In genomic region chr4:152372444-152372843, GRCh38 we compare ENCODE assay signal across 30 cellular contexts.
"Had no signal": no experiment of that assay in that cellular context is flagged by ENCODE, and none has a peak within 500 bp of the region (broad histone marks: within the 10 kb centered on the region; RNA-seq: fewer than 3 reads in every experiment).

No MANE protein-coding gene starts in this region.

- FAIRE-seq: keratinocyte, urothelium cell line had no signal

- H3K27ac ChIP-seq: left lung, lower lobe of right lung, neural progenitor cell, neutrophil, parathyroid adenoma, right lobe of liver, stomach, testis, thyroid gland, upper lobe of right lung had no signal

- H3K79me2 ChIP-seq: parathyroid adenoma had no signal

- H3K4me1 ChIP-seq: left lung, lower lobe of right lung, neural progenitor cell, parathyroid adenoma, right atrium auricular region, testis, thyroid gland, upper lobe of right lung had no signal

- H3K4me3 ChIP-seq: left lung, lower lobe of right lung, neural progenitor cell, right atrium auricular region, right lobe of liver, skin epidermis, stomach, testis, thyroid gland, upper lobe of right lung had no signal

- H3K36me3 ChIP-seq: left lung, lower lobe of right lung, neural progenitor cell, neutrophil, right atrium auricular region, right lobe of liver, stomach, thyroid gland, upper lobe of right lung had no signal

- H3K4me2 ChIP-seq: neural progenitor cell had no signal

- H3K9me3 ChIP-seq: left lung, lower lobe of right lung, neutrophil, right atrium auricular region, right lobe of liver, stomach, testis, thyroid gland, upper lobe of right lung had no signal

- H3K9ac ChIP-seq: neural progenitor cell, parathyroid adenoma had no signal

- H3K27me3 ChIP-seq: left lung, neural progenitor cell, neutrophil, right atrium auricular region, right lobe of liver, stomach, testis, thyroid gland, upper lobe of right lung had no signal

- DNase-seq: hippocampal formation; kidney glomerular epithelial cell; left cardiac atrium; left lung; lower lobe of right lung; mammary epithelial cell; mesenchymal stem cell; naive B cell; natural killer cell; nephron progenitor cell; occipital lobe; right lobe of liver; stimulated activated CD4-positive, alpha-beta T cell treated with anti-CD3 and anti-CD28 coated beads, Interleukin-12 subunit alpha, Interleukin-12 subunit beta, amount 100 ng/mL, for 4 hours; stimulated activated CD4-positive, alpha-beta T cell treated with anti-CD3 and anti-CD28 coated beads, Interleukin-15, amount 100 ng/mL, for 24 hours; stimulated activated CD4-positive, alpha-beta T cell treated with anti-CD3 and anti-CD28 coated beads, Interleukin-2, amount 100 ng/mL, for 24 hours; stimulated activated CD4-positive, alpha-beta T cell treated with anti-CD3 and anti-CD28 coated beads, Interleukin-4, amount 100 ng/mL, for 1 hour; stimulated activated naive B cell treated with anti-CD40 and anti-IgM and Interleukin-4, amounts not matched to agents 10 μg/mL and 1 μg/mL and 100 μg/mL, for 72 hours; stimulated activated naive CD8-positive, alpha-beta T cell treated with anti-CD3 and anti-CD28 coated beads, Interleukin-15, Interleukin-2, amounts not matched to agents 100 U/mL and 50 U/mL, for 24 hours; stomach; testis; thyroid gland; trophoblast cell; upper lobe of right lung had no signal

- ATAC-seq: left cardiac atrium; left lung; lower lobe of right lung; natural killer cell; stimulated activated naive B cell treated with anti-CD40 and anti-IgM and Interleukin-4, amounts not matched to agents 10 μg/mL and 1 μg/mL and 100 μg/mL, for 72 hours; stimulated activated naive CD8-positive, alpha-beta T cell treated with anti-CD3 and anti-CD28 coated beads, Interleukin-15, Interleukin-2, amounts not matched to agents 100 U/mL and 50 U/mL, for 24 hours; upper lobe of right lung had no signal

- H2AFZ ChIP-seq: neural progenitor cell, parathyroid adenoma had no signal
